8 cellular contexts compared by ENCODE assay signal in genomic region chr14:80213602-80214001, GRCh38. TPM values are rescaled to one million over a fixed set of nuclear protein-coding genes. Genes with fewer than 3 reads are reported as not detected.
A peak's percentile ranks its signal among the peaks of the same experiment; 100 is the strongest.
DNase-seq lines count a peak whose midpoint lies in the region; ATAC-seq and TF ChIP-seq lines count a peak whose summit lies in the region.

No MANE protein-coding gene starts in this region.

- no peak overlapping the region for H3K4me3 ChIP-seq in HL-60 (replicated peaks; ENCODE audit: insufficient read depth, low read length)
- no peak overlapping the region for H3K4me3 ChIP-seq in SK-N-MC
- H3K4me3 ChIP-seq in right cardiac atrium (ENCODE audit: low read length), result no peak overlapping the region

- H3K27me3 ChIP-seq in HL-60 (ENCODE audit: insufficient read depth, poor library complexity, severe bottlenecking) (no peaks in the 10 kb centered on the region), right cardiac atrium (ENCODE audit: control insufficient read depth, insufficient read depth) (no peaks in the 10 kb centered on the region)

- ATAC-seq in GM18861 (IDR thresholded peaks at IDR 0.05; ENCODE audit: unreplicated experiment) (peak; percentile 43), right cardiac atrium (peak; percentile 39 to 54), GM18870 (IDR thresholded peaks at IDR 0.05; ENCODE audit: unreplicated experiment) (no peak)

- TF ChIP-seq CTCF in C4-2B (conservative IDR thresholded peaks at IDR 0.05) (peak; percentile 80), HL-60 (IDR thresholded peaks at IDR 0.05; ENCODE audit: insufficient read depth, low read length) (peak; percentile 2)

- H3K4me1 ChIP-seq in right cardiac atrium (ENCODE audit: control insufficient read depth, insufficient read depth, low read length), result no peaks in the 10 kb centered on the region

- H3K9me3 ChIP-seq in SK-N-MC (ENCODE audit: low read depth, low read length) (no peaks in the 10 kb centered on the region), right cardiac atrium (ENCODE audit: control insufficient read depth, low read length) (no peaks in the 10 kb centered on the region)

- H3K27ac ChIP-seq in C4-2B (no peak overlapping the region), HL-60 (replicated peaks) (no peak overlapping the region), SK-N-MC (no peak overlapping the region), right cardiac atrium (ENCODE audit: low read length) (no peak overlapping the region)

- H3K36me3 ChIP-seq in SK-N-MC (ENCODE audit: insufficient read depth, low read length), result no peaks in the 10 kb centered on the region

- WGBS in right cardiac atrium, result 49% methylated on average over 4 of the region's 4 CpGs

- H3K9ac ChIP-seq in SK-N-MC (ENCODE audit: insufficient read length), result no peak overlapping the region

- DNase-seq in HL-60 (ENCODE audit: low read depth in 1 of 2, low spot score in 1 of 2) (peak; percentile 22 to 37), SK-N-MC (ENCODE audit: low read depth, low spot score) (peak; percentile 37), right cardiac atrium (peak in 2 of 3 donors; percentile 26 to 36), NCI-H510A (lab: John Stamatoyannopoulos, UW) (no peak), activated gamma-delta T cell (lab: John Stamatoyannopoulos, UW) (no peak)

- intact Hi-C loops in right cardiac atrium (cut with DNase I), result no loop called here

RNA-seq across cellular contexts. Expression of gene DIO2, which starts 2.3 kb away (rescaled TPM):
- 1 to 10 TPM in 3 of 4 donors, under 1 TPM in 1; 0.59 to 1.6 (median 1.1) TPM for total RNA-seq in right cardiac atrium
- 0.48 TPM for polyA plus RNA-seq in right cardiac atrium

Comparison
In these comparisons a context has a peak if more than half of its experiments do, and no peak if none do; other contexts are left out.
1. DNase-seq: peak in HL-60 (2 of 2), SK-N-MC (single experiment) and right cardiac atrium (2 of 3); none in NCI-H510A (single experiment) and activated gamma-delta T cell (single experiment).